In the genomic region with DNA sequence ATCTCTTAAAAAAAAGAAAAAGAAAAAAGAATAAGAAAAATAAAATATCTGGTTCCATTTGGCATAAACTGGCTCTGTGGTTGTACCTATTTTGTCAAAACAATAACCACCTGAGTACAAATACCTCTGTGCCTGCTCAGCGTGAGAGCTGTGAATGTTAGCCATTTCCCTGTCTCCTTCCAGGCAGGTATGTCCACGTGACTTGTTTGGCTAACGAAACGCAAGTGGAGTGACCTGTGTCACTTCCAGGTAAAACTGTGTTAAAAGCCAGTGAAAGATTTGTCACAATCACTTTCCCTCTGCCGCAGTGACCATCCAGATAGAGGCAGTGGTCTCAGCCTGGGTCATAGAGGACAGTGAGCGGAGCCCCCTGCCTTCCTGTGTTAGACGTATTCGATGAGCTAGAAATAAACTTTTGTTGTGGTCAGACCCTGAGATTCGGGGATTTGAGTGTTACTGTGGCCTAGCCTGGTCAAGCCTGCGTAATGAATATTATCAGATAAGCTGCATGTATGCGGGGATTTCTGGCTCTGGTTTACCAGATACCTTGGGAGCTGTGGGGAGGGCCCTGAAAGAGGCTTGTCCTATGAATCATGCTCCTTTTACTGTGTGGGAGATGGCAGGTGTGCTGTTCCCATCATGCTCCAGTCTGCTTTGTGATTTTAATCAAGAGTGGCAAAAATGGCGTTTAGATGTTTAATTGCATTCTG, we compare ENCODE assay signal across 8 cellular contexts. TPM values are rescaled to one million over a fixed set of nuclear protein-coding genes. Genes with fewer than 3 reads are reported as not detected.
DNase-seq lines count a peak whose midpoint lies in the region; ATAC-seq and TF ChIP-seq lines count a peak whose summit lies in the region.

No MANE protein-coding gene starts in this region.

- H3K9me3 ChIP-seq in DND-41 (ENCODE audit: insufficient read depth, low read length, severe bottlenecking): no peaks in the 10 kb centered on the region
- no peaks in the 10 kb centered on the region for H3K9me3 ChIP-seq in gastroesophageal sphincter

- H3K27ac Mint-ChIP-seq in natural killer cell: peak overlapping the region; percentile 51 to 54

- H3K4me1 ChIP-seq in DND-41 (ENCODE audit: insufficient read depth, low read length) (peaks cover 53% of the 10 kb centered on the region), gastroesophageal sphincter (peaks cover 0 to 43% (median 6%) of the 10 kb centered on the region in 3 donors)

- DNase-seq in DND-41 (no peak), NCI-H2029 (lab: John Stamatoyannopoulos, UW) (peak; percentile 27), cardiac fibroblast (ENCODE audit: low read depth in 2 of 2) (peak; percentile 11 to 22), natural killer cell (no peak), HCEC 1CT (no peak), UCSD-AML1 (lab: John Stamatoyannopoulos, UW; ENCODE audit: unreplicated experiment) (no peak)

- no peaks in the 10 kb centered on the region for H3K27me3 Mint-ChIP-seq in natural killer cell (ENCODE audit: low read depth in 2 of 2)

- no peak overlapping the region for H3K4me3 Mint-ChIP-seq in natural killer cell

- TF ChIP-seq CTCF in DND-41 (IDR thresholded peaks at IDR 0.05; ENCODE audit: borderline replicate concordance, extremely low read depth, low read length, poor library complexity, severe bottlenecking): no peak
- no peak for TF ChIP-seq CTCF in cardiac fibroblast (IDR thresholded peaks at IDR 0.05; ENCODE audit: low read depth, low read length)
- TF ChIP-seq CTCF in natural killer cell (IDR thresholded peaks at IDR 0.05): no peak
- TF ChIP-seq CTCF in gastroesophageal sphincter (IDR thresholded peaks at IDR 0.05): no peak

- H3K36me3 Mint-ChIP-seq in natural killer cell: no peaks in the 10 kb centered on the region

- no peak overlapping the region for H3K9ac ChIP-seq in DND-41 (ENCODE audit: low read depth, low read length)

- peaks cover 83% of the 10 kb centered on the region for H3K79me2 ChIP-seq in DND-41 (ENCODE audit: insufficient read depth, low read length)

- H3K36me3 ChIP-seq in DND-41 (ENCODE audit: insufficient read depth, low read length): peaks cover 45% of the 10 kb centered on the region
- H3K36me3 ChIP-seq in gastroesophageal sphincter: peaks cover 0 to 7% of the 10 kb centered on the region in 2 donors

- intact Hi-C loops in natural killer cell (cut with micrococcal nuclease): no loop called here

- peak overlapping the region; percentile 44 for H3K4me2 ChIP-seq in DND-41 (ENCODE audit: insufficient read depth, low read length)

- H3K4me3 ChIP-seq in DND-41 (ENCODE audit: low read depth in 1 of 2, low read length in 2 of 2) (0 out of 4 replicates have a peak overlapping the region, but pooled peaks of 1 of the 2 experiments have one; percentile 9), cardiac fibroblast (replicated peaks in 1 of 2; ENCODE audit: low read depth in 2 of 2, low read length in 2 of 2) (no peak overlapping the region), gastroesophageal sphincter (no peak overlapping the region)

- no peaks in the 10 kb centered on the region for H3K9me3 Mint-ChIP-seq in natural killer cell

- H3K27ac ChIP-seq in DND-41 (ENCODE audit: low read length): no peak overlapping the region
- H3K27ac ChIP-seq in gastroesophageal sphincter: no peak overlapping the region

- 50 to 75% methylated on average over 2 to 8 of the region's 12 CpGs for WGBS in gastroesophageal sphincter (ENCODE audit: low coverage in 1 of 2), 2 donors

- peaks cover 60 to 71% of the 10 kb centered on the region in 2 donors for H3K4me1 Mint-ChIP-seq in natural killer cell

- peaks cover 23% of the 10 kb centered on the region; the same call in 1 of the 2 replicates for H4K20me1 ChIP-seq in DND-41 (ENCODE audit: insufficient read depth, low read length)

- TF ChIP-seq EP300 in gastroesophageal sphincter (IDR thresholded peaks at IDR 0.05): no peak

- H3K27me3 ChIP-seq in DND-41 (ENCODE audit: insufficient read depth, low read length, poor library complexity): no peaks in the 10 kb centered on the region
- no peaks in the 10 kb centered on the region for H3K27me3 ChIP-seq in gastroesophageal sphincter

- TF ChIP-seq POLR2A in gastroesophageal sphincter (IDR thresholded peaks at IDR 0.05): no peak

- ATAC-seq in DND-41 (ENCODE audit: insufficient read depth, low read depth) (no peak), natural killer cell (no peak), gastroesophageal sphincter (no peak), HG02571 (IDR thresholded peaks at IDR 0.05; ENCODE audit: unreplicated experiment) (no peak)

- H2AFZ ChIP-seq in DND-41 (ENCODE audit: low read depth, low read length): no peak overlapping the region

RNA-seq across cellular contexts. Expression of gene PTER, which starts 3.7 kb away (rescaled TPM):
- total RNA-seq in natural killer cell: 10 to 100 TPM; 12.8 to 21.9 (median 21.5) TPM
- total RNA-seq in gastroesophageal sphincter: 10 to 100 TPM in 2 of 4 donors, 1 to 10 TPM in 2; 4.4 to 12.1 (median 9.4) TPM

Comparison
In these comparisons a context has a peak if more than half of its experiments do, and no peak if none do; other contexts are left out.
1. DNase-seq: peak in NCI-H2029 (single experiment) and cardiac fibroblast (2 of 2); none in DND-41 (single experiment), natural killer cell (single experiment), HCEC 1CT (single experiment) and UCSD-AML1 (single experiment).